Comparison of ENCODE assay signal across 8 cellular contexts in the genomic region with DNA sequence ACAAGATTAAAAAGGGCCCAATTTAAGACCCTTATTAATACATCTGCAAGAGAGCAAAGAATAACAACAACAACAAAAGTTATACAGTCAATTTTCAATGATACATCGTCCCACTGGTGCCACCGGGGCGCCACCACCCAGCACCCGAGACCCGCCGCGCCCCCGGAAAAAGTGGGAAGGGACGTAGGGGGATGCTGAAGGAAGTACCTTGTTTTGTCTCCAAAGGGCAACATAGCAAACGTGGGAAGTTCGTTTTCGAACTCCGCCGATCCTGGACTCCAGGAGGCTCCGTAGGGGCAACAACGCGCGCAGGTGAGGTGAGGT. TPM values are rescaled to one million over a fixed set of nuclear protein-coding genes. Genes with fewer than 3 reads are reported as not detected.
DNase-seq lines count a peak whose midpoint lies in the region; ATAC-seq, FAIRE-seq and TF ChIP-seq lines count a peak whose summit lies in the region.

No MANE protein-coding gene starts in this region.

- intact Hi-C loops in PC-3 (cut with micrococcal nuclease): loop anchor here (1.0 kb wide), 1 partner anchor 68 kb away; no protein-coding TSS in a partner anchor
- intact Hi-C loops in pancreas (cut with DNase I): loop anchor here in 2 of 3 donors (5.0 to 10.0 kb wide), 3 partner anchors 62 to 420 kb away; no protein-coding TSS in a partner anchor

- no peak for DNase-seq in PC-3
- DNase-seq in epithelial cell of proximal tubule (ENCODE audit: low read depth): no peak
- DNase-seq in pancreas: no peak
- no peak for DNase-seq in KBM-7
- DNase-seq in NCI-H446 treated with DMSO at 0.1 percent for 48 hours (lab: John Stamatoyannopoulos, UW): no peak

- peak overlapping the region; percentile 98 for H2AFZ ChIP-seq in PC-3 (ENCODE audit: low read length)

- no peaks in the 10 kb centered on the region for H3K36me3 ChIP-seq in PC-3 (ENCODE audit: low read depth, low read length)
- no peaks in the 10 kb centered on the region for H3K36me3 ChIP-seq in pancreas

- 1 to 2% methylated on average over 18 of the region's 18 CpGs for WGBS in pancreas, 2 donors

- H3K27ac ChIP-seq in PC-3 (ENCODE audit: low read length) (no peak overlapping the region), pancreas (peak overlapping the region in 3 of 4 donors; percentile 25 to 89 (median 84))

- POLR2A ChIA-PET in PC-3 (lab: Charles Lee; ENCODE audit: unreplicated experiment): no interaction called here

- H3K4me1 ChIP-seq in PC-3 (ENCODE audit: insufficient read depth, low read length) (peaks cover 24% of the 10 kb centered on the region; the same call in 1 of the 2 replicates), pancreas (peaks cover 6 to 18% (median 11%) of the 10 kb centered on the region in 3 donors)

- H3K4me3 ChIP-seq in GM08714 (ENCODE audit: low read length) (peak overlapping the region; percentile 36; the same call in 1 of the 2 replicates), PC-3 (ENCODE audit: low read length) (peak overlapping the region; percentile 98), epithelial cell of proximal tubule (ENCODE audit: low read depth, low read length) (peak overlapping the region; percentile 73), pancreas (peak overlapping the region; percentile 47 to 82 (median 54))

- H4K20me1 ChIP-seq in PC-3 (ENCODE audit: low read length): no peaks in the 10 kb centered on the region

- H3K9me2 ChIP-seq in PC-3 (replicated peaks; ENCODE audit: low read length): no peaks in the 10 kb centered on the region

- no peaks in the 10 kb centered on the region for H3F3A ChIP-seq in PC-3 (ENCODE audit: low read length, unreplicated experiment)

- no TSS peak for BruUV-seq in PC-3 (replicated peaks; lab: Mats Ljungman, UMichigan)

- TF ChIP-seq CTCF in PC-3 (conservative IDR thresholded peaks at IDR 0.05; ENCODE audit: low read depth, low read length) (no peak; the same call in 1 of the 2 replicates), epithelial cell of proximal tubule (conservative IDR thresholded peaks at IDR 0.05; ENCODE audit: low read depth, low read length) (no peak), pancreas (IDR thresholded peaks at IDR 0.05) (no peak)

- H3K9me3 ChIP-seq in PC-3 (ENCODE audit: low read length) (no peaks in the 10 kb centered on the region), pancreas (no peaks in the 10 kb centered on the region)

- peaks cover 30% of the 10 kb centered on the region for H3K79me2 ChIP-seq in PC-3 (ENCODE audit: low read length)

- CTCF ChIA-PET in PC-3 (lab: Charles Lee): interaction anchor here (0.6 to 2.3 kb wide), 5 partner anchors 55 to 429 kb away, joined by 3 to 11 read pairs (median 4); no protein-coding TSS in a partner anchor

- in situ Hi-C loops in KBM-7 (cut with MboI; ENCODE audit: low pct_unique_long_range_greater_than_20kb, low sequenced_read_pairs): no loop called here

- no peak for ATAC-seq in PC-3
- ATAC-seq in pancreas: no peak
- no peak for ATAC-seq in HG02870 (IDR thresholded peaks at IDR 0.05; ENCODE audit: unreplicated experiment)
- ATAC-seq in GM19395 (IDR thresholded peaks at IDR 0.05; ENCODE audit: unreplicated experiment): no peak

- FAIRE-seq in pancreas (lab: Jason Lieb, UNC): no peak

- H3K9ac ChIP-seq in PC-3 (ENCODE audit: low read length): peak overlapping the region; percentile 62

- H3K4me2 ChIP-seq in PC-3 (ENCODE audit: low read length): peak overlapping the region; percentile 91

- no peaks in the 10 kb centered on the region for H3K27me3 ChIP-seq in PC-3 (ENCODE audit: low read length)
- no peaks in the 10 kb centered on the region for H3K27me3 ChIP-seq in pancreas

RNA-seq across cellular contexts. Expression of gene PDE5A, which starts 1.7 kb away (rescaled TPM):
- 8.1 and 11.5 TPM in 2 replicates for total RNA-seq in PC-3 (2014; rRNA removed)
- 1.2 and 2.1 TPM in 2 replicates for total RNA-seq in epithelial cell of proximal tubule
- total RNA-seq in pancreas: 10 to 100 TPM; 13.1 to 34.4 (median 21.0) TPM
- polyA plus RNA-seq in pancreas: 10 to 100 TPM in 1 of 2 donors, 1 to 10 TPM in 1; 5.8 to 19.3 TPM

Comparison
In these comparisons a context has a peak if more than half of its experiments do, and no peak if none do; other contexts are left out.
1. H3K4me3 ChIP-seq: peak in every context shown above with its lines; median percentile 98 in PC-3; 73 in epithelial cell of proximal tubule; 54 in pancreas; 36 in GM08714.